ENCODE assay signal across 23 cellular contexts in the genomic region with DNA sequence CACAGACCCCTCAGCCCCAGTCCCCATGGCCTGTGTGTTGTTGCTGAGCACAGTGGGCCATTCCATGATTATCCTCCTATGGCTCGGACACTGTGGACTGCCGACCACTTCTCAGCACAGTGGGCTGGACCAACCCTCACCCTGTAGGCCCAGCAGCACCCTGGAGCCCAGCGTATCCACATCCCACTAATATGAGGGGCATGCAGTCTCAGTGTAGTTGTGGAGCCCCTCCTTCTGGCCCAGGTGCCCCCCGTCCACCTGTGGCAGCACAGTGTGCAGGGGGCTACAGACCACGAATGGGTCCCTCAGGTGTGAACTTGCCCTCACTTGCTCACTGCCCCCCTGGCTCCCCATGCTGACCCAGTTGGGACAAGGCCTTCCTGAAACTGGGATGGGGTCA. TPM values are rescaled to one million over a fixed set of nuclear protein-coding genes. Genes with fewer than 3 reads are reported as not detected.
"Had no signal": no experiment of that assay in that cellular context is flagged by ENCODE, and none has a peak within 500 bp of the region (broad histone marks: within the 10 kb centered on the region; RNA-seq: fewer than 3 reads in every experiment).

No MANE protein-coding gene starts in this region.

- H3K36me3 ChIP-seq: colonic mucosa, ovary, right atrium auricular region, sigmoid colon, suprapubic skin, thyroid gland had no signal

- H3K9me3 Mint-ChIP-seq: naive thymus-derived CD4-positive, alpha-beta T cell; type B pancreatic cell had no signal

- H3K36me3 Mint-ChIP-seq: naive thymus-derived CD4-positive, alpha-beta T cell; type B pancreatic cell had no signal

- H3K4me3 Mint-ChIP-seq: endodermal cell; naive thymus-derived CD4-positive, alpha-beta T cell; neural crest cell; type B pancreatic cell had no signal

- H3K9me3 ChIP-seq: colonic mucosa, heart left ventricle, ovary, right atrium auricular region, sigmoid colon, suprapubic skin, thyroid gland had no signal

- ATAC-seq: heart left ventricle; left colon; left ventricle myocardium superior; naive thymus-derived CD4-positive, alpha-beta T cell; stimulated activated naive CD8-positive, alpha-beta T cell treated with anti-CD3 and anti-CD28 coated beads, Interleukin-15, Interleukin-2, amounts not matched to agents 100 U/mL and 50 U/mL, for 24 hours had no signal

- H3K4me3 ChIP-seq: colonic mucosa, heart left ventricle, lung, ovary, right atrium auricular region, sigmoid colon, skin epidermis, suprapubic skin, thyroid gland had no signal

- H3K27ac ChIP-seq: colonic mucosa, ovary, right atrium auricular region, sigmoid colon, suprapubic skin, thyroid gland had no signal

- H3K27me3 ChIP-seq: colonic mucosa, ovary, right atrium auricular region, sigmoid colon, suprapubic skin, thyroid gland had no signal

- DNase-seq: colonic mucosa; effector CD4-positive, alpha-beta T cell; endodermal cell; erythroblast; heart left ventricle; hippocampal formation; left colon; left ventricle myocardium superior; mesendoderm; naive thymus-derived CD4-positive, alpha-beta T cell; nucleus accumbens; ovary; sigmoid colon; stimulated activated CD4-positive, alpha-beta T cell treated with anti-CD3 and anti-CD28 coated beads, Interleukin-2, amount 100 ng/mL, for 24 hours; stimulated activated naive CD8-positive, alpha-beta T cell treated with anti-CD3 and anti-CD28 coated beads, Interleukin-15, Interleukin-2, amounts not matched to agents 100 U/mL and 50 U/mL, for 24 hours; thyroid gland had no signal

- H3K27ac Mint-ChIP-seq: endodermal cell, type B pancreatic cell had no signal

RNA-seq across cellular contexts. Expression of gene SPON2, which starts 7.9 kb away (rescaled TPM):
- total RNA-seq: endothelial cell of umbilical vein had no signal
